Comparison of ENCODE assay signal across 23 cellular contexts in the genomic region with DNA sequence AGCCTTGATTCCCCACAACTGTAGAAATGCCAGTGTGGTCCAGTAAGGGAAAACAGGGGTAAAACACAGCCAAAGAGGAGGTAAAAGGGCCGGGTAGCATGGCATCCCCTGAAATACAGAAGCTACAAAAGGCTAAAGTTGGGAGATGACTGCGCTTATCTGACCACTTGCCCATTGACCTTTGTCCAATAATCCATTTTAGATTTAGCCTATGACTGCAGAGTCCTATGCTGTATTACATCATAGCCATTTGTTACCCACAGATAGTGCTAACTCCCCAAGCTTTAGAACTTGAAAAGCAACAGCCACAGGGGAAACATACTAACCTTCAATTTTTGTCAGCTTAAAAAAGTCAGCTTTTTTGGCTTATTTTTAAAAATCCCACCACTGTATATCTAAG.
"Had no signal": no experiment of that assay in that cellular context is flagged by ENCODE, and none has a peak within 500 bp of the region (broad histone marks: within the 10 kb centered on the region; RNA-seq: fewer than 3 reads in every experiment).

No MANE protein-coding gene starts in this region.

- H3K4me1 ChIP-seq: breast epithelium had no signal

- H3K4me3 ChIP-seq: breast epithelium, coronary artery, heart right ventricle, stomach, suprapubic skin, tibial nerve had no signal

- DNase-seq: activated B cell treated with CpG ODN at 0.5 μM for 24 hours; activated CD4-positive, alpha-beta T cell treated with anti-CD3 and anti-CD28 coated beads for 36 hours; activated CD4-positive, alpha-beta T cell treated with anti-CD3 and anti-CD28 coated beads, Interleukin-2, amount 50 U/mL, for 48 hours; activated CD8-positive, alpha-beta memory T cell treated with anti-CD3 and anti-CD28 coated beads, Interleukin-2, amount 50 U/mL, for 48 hours; activated naive CD4-positive, alpha-beta T cell treated with Interleukin-2 at 50 U/mL for 16 hours; activated naive CD8-positive, alpha-beta T cell treated with anti-CD3 and anti-CD28 coated beads for 36 hours; activated T-cell treated with anti-CD3 and anti-CD28 coated beads, Interleukin-2, amount 50 U/mL, for 4 hours; amniotic stem cell; cerebellar nuclear complex; endodermal cell; heart right ventricle; kidney; occipital lobe; posterior cingulate gyrus; stimulated activated CD4-positive, alpha-beta T cell treated with anti-CD3 and anti-CD28 coated beads, Interleukin-12 subunit alpha, Interleukin-12 subunit beta, amount 100 ng/mL, for 4 hours; stimulated activated CD4-positive, alpha-beta T cell treated with anti-CD3 and anti-CD28 coated beads, Interleukin-1b, Interleukin-23, amount 100 ng/mL, for 48 hours; stomach; T1000 had no signal

- H3K27me3 Mint-ChIP-seq: activated B cell treated with CpG ODN at 0.5 μM for 24 hours; activated CD4-positive, alpha-beta T cell treated with anti-CD3 and anti-CD28 coated beads for 36 hours; activated naive CD8-positive, alpha-beta T cell treated with anti-CD3 and anti-CD28 coated beads for 36 hours had no signal

- H3K27ac ChIP-seq: breast epithelium, coronary artery, heart right ventricle, stomach, suprapubic skin, tibial nerve had no signal

- ATAC-seq: activated CD4-positive, alpha-beta T cell treated with anti-CD3 and anti-CD28 coated beads for 36 hours; activated T-cell treated with anti-CD3 and anti-CD28 coated beads, Interleukin-2, amount 50 U/mL, for 4 hours; stimulated activated effector memory CD8-positive, alpha-beta T cell treated with anti-CD3 and anti-CD28 coated beads, Interleukin-12 subunit alpha, Interleukin-12 subunit beta, amount 100 ng/mL, for 72 hours had no signal

- H3K36me3 ChIP-seq: breast epithelium had no signal

- H3K9me3 ChIP-seq: breast epithelium, heart right ventricle, stomach, suprapubic skin, tibial nerve had no signal

- H3K27me3 ChIP-seq: breast epithelium, heart right ventricle, stomach, suprapubic skin, tibial nerve had no signal

- H3K9me3 Mint-ChIP-seq: activated B cell treated with CpG ODN at 0.5 μM for 24 hours; activated naive CD8-positive, alpha-beta T cell treated with anti-CD3 and anti-CD28 coated beads for 36 hours; activated T-cell treated with anti-CD3 and anti-CD28 coated beads, Interleukin-2, amount 50 U/mL, for 4 hours; endodermal cell; stimulated activated effector memory CD8-positive, alpha-beta T cell treated with anti-CD3 and anti-CD28 coated beads, Interleukin-12 subunit alpha, Interleukin-12 subunit beta, amount 100 ng/mL, for 72 hours had no signal

- H3K27ac Mint-ChIP-seq: activated B cell treated with CpG ODN at 0.5 μM for 24 hours; activated CD4-positive, alpha-beta T cell treated with anti-CD3 and anti-CD28 coated beads for 36 hours; activated naive CD8-positive, alpha-beta T cell treated with anti-CD3 and anti-CD28 coated beads for 36 hours; endodermal cell; stimulated activated effector memory CD8-positive, alpha-beta T cell treated with anti-CD3 and anti-CD28 coated beads, Interleukin-12 subunit alpha, Interleukin-12 subunit beta, amount 100 ng/mL, for 72 hours had no signal

- H3K4me3 Mint-ChIP-seq: activated B cell treated with CpG ODN at 0.5 μM for 24 hours; activated CD4-positive, alpha-beta T cell treated with anti-CD3 and anti-CD28 coated beads for 36 hours; activated naive CD8-positive, alpha-beta T cell treated with anti-CD3 and anti-CD28 coated beads for 36 hours; activated T-cell treated with anti-CD3 and anti-CD28 coated beads, Interleukin-2, amount 50 U/mL, for 4 hours; endodermal cell; stimulated activated effector memory CD8-positive, alpha-beta T cell treated with anti-CD3 and anti-CD28 coated beads, Interleukin-12 subunit alpha, Interleukin-12 subunit beta, amount 100 ng/mL, for 72 hours had no signal
